ENCODE assay signal across 8 cellular contexts in genomic region chr14:104650057-104650980, GRCh38.
DNase-seq lines count a peak whose midpoint lies in the region; TF ChIP-seq lines count a peak whose summit lies in the region.

No MANE protein-coding gene starts in this region.

- H3K4me3 ChIP-seq in HEK293 (ENCODE audit: low read depth, low read length) = peak overlapping the region; percentile 36

- TF ChIP-seq CTCF in HEK293 (tag by site-specific recombination; IDR thresholded peaks at IDR 0.05) = peak; percentile 96

- H3K9me3 ChIP-seq in HEK293 (ENCODE audit: control insufficient read depth, insufficient read depth, low read depth, low read length) = no peaks in the 10 kb centered on the region

- CTCF ChIA-PET in HEK293 (lab: Yijun Ruan, JAX) = interaction anchor here (0.9 to 1.5 kb wide), 2 partner anchors 28 to 74 kb away, joined by 3 read pairs; no protein-coding TSS in a partner anchor

- H3K4me1 ChIP-seq in HEK293 (ENCODE audit: control insufficient read depth, insufficient read depth, low read length) = no peaks in the 10 kb centered on the region; the same call in 1 of the 2 replicates

- H3K27ac ChIP-seq in HEK293 (ENCODE audit: extremely low read depth, low read depth, low read length) = no peak overlapping the region

- DNase-seq in DMS114 treated with DMSO at 0.1 percent for 48 hours (lab: John Stamatoyannopoulos, UW; ENCODE audit: unreplicated experiment) = peak; percentile 25
- DNase-seq in OCI-M1 (lab: John Stamatoyannopoulos, UW) = peak; percentile 60
- peak; percentile 69 for DNase-seq in activated gamma-delta T cell treated with Interleukin-2 at 50 U/mL for 16 hours
- peak; percentile 87 for DNase-seq in germinal center (ENCODE audit: low spot score)
- peak in 46 of 56 donors; percentile 19 to 85 (median 55) for DNase-seq in nucleus accumbens (lab: John Stamatoyannopoulos, UW)
- DNase-seq in superior temporal gyrus (ENCODE audit: extremely low spot score) = peak; percentile 79
- DNase-seq in NCI-H2227 (lab: John Stamatoyannopoulos, UW; ENCODE audit: unreplicated experiment) = no peak

- POLR2A ChIA-PET in HEK293 (lab: Yijun Ruan, JAX) = no interaction called here

- no peaks in the 10 kb centered on the region for H3K36me3 ChIP-seq in HEK293 (ENCODE audit: control insufficient read depth in 2 of 2, insufficient read depth in 1 of 2, low read length in 2 of 2)

TF ChIP-seq in HEK293, 187 proteins besides CTCF, POLR2A, EP300 and RAD21 (continues in another document):
- TF ChIP-seq KLF17 (tag by site-specific recombination; IDR thresholded peaks at IDR 0.05) (peak; percentile 41; the same call in 1 of the 2 replicates), ZNF366 (tag by site-specific recombination; conservative IDR thresholded peaks at IDR 0.05) (peak; percentile 62; the same call in 1 of the 2 replicates), ZFHX2 (tag by site-specific recombination; conservative IDR thresholded peaks at IDR 0.05) (peak; percentile 68), PBX3 (CRISPR knock-in tag; IDR thresholded peaks at IDR 0.05) (no peak), SP3 (tag by site-specific recombination; IDR thresholded peaks at IDR 0.05) (no peak), ZNF184 (tag by site-specific recombination; IDR thresholded peaks at IDR 0.05) (no peak), ZNF654 (tag by site-specific recombination; IDR thresholded peaks at IDR 0.05; ENCODE audit: low read depth) (peak; percentile 48), ZNF626 (tag by site-specific recombination; IDR thresholded peaks at IDR 0.05) (no peak), HOXC10 (CRISPR knock-in tag; IDR thresholded peaks at IDR 0.05) (no peak), ZNF426 (tag by site-specific recombination; IDR thresholded peaks at IDR 0.05) (no peak), ZNF555 (tag by site-specific recombination; conservative IDR thresholded peaks at IDR 0.05) (no peak), ZNF211 (tag by site-specific recombination; IDR thresholded peaks at IDR 0.05; ENCODE audit: low read depth) (no peak), ZSCAN30 (tag by site-specific recombination; IDR thresholded peaks at IDR 0.05) (0 out of 2 replicates have a peak, but pooled peaks have one; percentile 60), MEIS1 (CRISPR knock-in tag; IDR thresholded peaks at IDR 0.05; ENCODE audit: borderline replicate concordance) (no peak), ZBTB7A (tag by site-specific recombination; IDR thresholded peaks at IDR 0.05; ENCODE audit: low read depth) (0 out of 2 replicates have a peak, but pooled peaks have one; percentile 82), MZF1 (tag by site-specific recombination; IDR thresholded peaks at IDR 0.05; ENCODE audit: borderline replicate concordance) (no peak), SP7 (tag by site-specific recombination; IDR thresholded peaks at IDR 0.05) (peak; percentile 14; the same call in 1 of the 2 replicates), ZBTB11 (tag by site-specific recombination; conservative IDR thresholded peaks at IDR 0.05; ENCODE audit: low read depth) (peak; percentile 25; the same call in 1 of the 2 replicates), GLIS1 (tag by site-specific recombination; IDR thresholded peaks at IDR 0.05) (peak; percentile 63), ZFP69B (tag by site-specific recombination; IDR thresholded peaks at IDR 0.05) (0 out of 2 replicates have a peak, but pooled peaks have one; percentile 26)
- TF ChIP-seq, protein P1, sequence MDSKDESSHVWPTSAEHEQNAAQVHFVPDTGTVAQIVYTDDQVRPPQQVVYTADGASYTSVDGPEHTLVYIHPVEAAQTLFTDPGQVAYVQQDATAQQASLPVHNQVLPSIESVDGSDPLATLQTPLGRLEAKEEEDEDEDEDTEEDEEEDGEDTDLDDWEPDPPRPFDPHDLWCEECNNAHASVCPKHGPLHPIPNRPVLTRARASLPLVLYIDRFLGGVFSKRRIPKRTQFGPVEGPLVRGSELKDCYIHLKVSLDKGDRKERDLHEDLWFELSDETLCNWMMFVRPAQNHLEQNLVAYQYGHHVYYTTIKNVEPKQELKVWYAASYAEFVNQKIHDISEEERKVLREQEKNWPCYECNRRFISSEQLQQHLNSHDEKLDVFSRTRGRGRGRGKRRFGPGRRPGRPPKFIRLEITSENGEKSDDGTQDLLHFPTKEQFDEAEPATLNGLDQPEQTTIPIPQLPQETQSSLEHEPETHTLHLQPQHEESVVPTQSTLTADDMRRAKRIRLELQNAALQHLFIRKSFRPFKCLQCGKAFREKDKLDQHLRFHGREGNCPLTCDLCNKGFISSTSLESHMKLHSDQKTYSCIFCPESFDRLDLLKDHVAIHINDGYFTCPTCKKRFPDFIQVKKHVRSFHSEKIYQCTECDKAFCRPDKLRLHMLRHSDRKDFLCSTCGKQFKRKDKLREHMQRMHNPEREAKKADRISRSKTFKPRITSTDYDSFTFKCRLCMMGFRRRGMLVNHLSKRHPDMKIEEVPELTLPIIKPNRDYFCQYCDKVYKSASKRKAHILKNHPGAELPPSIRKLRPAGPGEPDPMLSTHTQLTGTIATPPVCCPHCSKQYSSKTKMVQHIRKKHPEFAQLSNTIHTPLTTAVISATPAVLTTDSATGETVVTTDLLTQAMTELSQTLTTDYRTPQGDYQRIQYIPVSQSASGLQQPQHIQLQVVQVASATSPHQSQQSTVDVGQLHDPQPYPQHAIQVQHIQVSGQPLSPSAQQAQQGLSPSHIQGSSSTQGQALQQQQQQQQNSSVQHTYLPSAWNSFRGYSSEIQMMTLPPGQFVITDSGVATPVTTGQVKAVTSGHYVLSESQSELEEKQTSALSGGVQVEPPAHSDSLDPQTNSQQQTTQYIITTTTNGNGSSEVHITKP (tag by site-specific recombination; IDR thresholded peaks at IDR 0.05) = peak; percentile 93
